8 cellular contexts compared by ENCODE assay signal in genomic region chr1:213050745-213051126, GRCh38. TPM values are rescaled to one million over a fixed set of nuclear protein-coding genes. Genes with fewer than 3 reads are reported as not detected.
DNase-seq lines count a peak whose midpoint lies in the region; ATAC-seq, FAIRE-seq and TF ChIP-seq lines count a peak whose summit lies in the region.

No MANE protein-coding gene starts in this region.

- peaks cover 4% of the 10 kb centered on the region for H3K9me3 Mint-ChIP-seq in activated naive CD4-positive, alpha-beta T cell treated with anti-CD3 and anti-CD28 coated beads for 36 hours

- H3K27ac Mint-ChIP-seq in activated naive CD4-positive, alpha-beta T cell treated with anti-CD3 and anti-CD28 coated beads for 36 hours = peak overlapping the region; percentile 81

- TF ChIP-seq EP300 in GM12878 (IDR thresholded peaks at IDR 0.05; ENCODE audit: borderline replicate concordance in 1 of 2, control insufficient read depth in 1 of 2, low read depth in 2 of 2, low read length in 2 of 2) = no peak

- H3K4me1 ChIP-seq in GM12878 (ENCODE audit: control insufficient read depth, insufficient read depth, low read length) = peaks cover 6% of the 10 kb centered on the region; the same call in 1 of the 2 replicates
- peaks cover 11% of the 10 kb centered on the region for H3K4me1 ChIP-seq in upper lobe of right lung

- in situ Hi-C loops in GM12878 (cut with MboI) = no loop called here

- SMC1A ChIA-PET in GM12878 (lab: Charles Lee; ENCODE audit: uncharacterized antibody, unreplicated experiment) = interaction anchor here (0.6 to 1.8 kb wide), 6 partner anchors 10 to 592 kb away, joined by 3 to 7 read pairs (median 3); partner anchors contain the start of gene NSL1

- H3K27ac ChIP-seq in GM12878 (ENCODE audit: control insufficient read depth, insufficient read depth) = peak overlapping the region; percentile 68; the same call in 1 of the 2 replicates
- H3K27ac ChIP-seq in upper lobe of right lung = peak overlapping the region; percentile 73

- peaks cover 6% of the 10 kb centered on the region for H3K36me3 Mint-ChIP-seq in activated naive CD4-positive, alpha-beta T cell treated with anti-CD3 and anti-CD28 coated beads for 36 hours (ENCODE audit: low read depth)

- H3K9ac ChIP-seq in GM12878 (ENCODE audit: control insufficient read depth, insufficient read depth, low read length) = peak overlapping the region; percentile 65

- FAIRE-seq in GM12878 (lab: Jason Lieb, UNC) = peak; percentile 13

- peak overlapping the region; percentile 97 for H3K4me3 Mint-ChIP-seq in activated naive CD4-positive, alpha-beta T cell treated with anti-CD3 and anti-CD28 coated beads for 36 hours

- H3K4me3 ChIP-seq in GM12878 = peak overlapping the region; percentile 94
- H3K4me3 ChIP-seq in lower leg skin (ENCODE audit: low read depth, poor library complexity, severe bottlenecking) = peak overlapping the region; percentile 67
- H3K4me3 ChIP-seq in upper lobe of right lung = peak overlapping the region; percentile 95

- H3K27me3 ChIP-seq in GM12878 (replicated peaks in 1 of 2; ENCODE audit: control insufficient read depth in 2 of 2, insufficient read depth in 2 of 2, low read length in 1 of 2) = no peaks in the 10 kb centered on the region
- H3K27me3 ChIP-seq in upper lobe of right lung = peaks cover 7% of the 10 kb centered on the region

- POLR2A ChIA-PET in GM12878 (lab: Charles Lee) = interaction anchor here (0.5 to 1.1 kb wide), 2 partner anchors 11 to 1375 kb away, joined by 9 to 13 read pairs; no protein-coding TSS in a partner anchor

- CTCF ChIA-PET in activated naive CD4-positive, alpha-beta T cell treated with anti-CD3 and anti-CD28 coated beads for 36 hours (lab: Charles Lee) = interaction anchor here (0.6 to 1.1 kb wide), 2 partner anchors 20 to 1015 kb away, joined by 3 read pairs; partner anchors contain the start of genes DTL and INTS7
- CTCF ChIA-PET in GM12878 (lab: Yijun Ruan, JAX) = interaction anchor here (1.3 to 2.1 kb wide), 2 partner anchors 18 to 20 kb away, joined by 3 to 8 read pairs; no protein-coding TSS in a partner anchor

- no peaks in the 10 kb centered on the region for H3K36me3 ChIP-seq in GM12878 (ENCODE audit: control insufficient read depth in 2 of 2, insufficient read depth in 2 of 2, low read length in 1 of 2)
- no peaks in the 10 kb centered on the region for H3K36me3 ChIP-seq in upper lobe of right lung

- no peaks in the 10 kb centered on the region; the same call in 2 of the 3 replicates for H3K9me3 ChIP-seq in GM12878 (replicated peaks; ENCODE audit: control insufficient read depth, insufficient read depth, low read length)
- H3K9me3 ChIP-seq in upper lobe of right lung = no peaks in the 10 kb centered on the region

- peaks cover 13% of the 10 kb centered on the region for H3K27me3 Mint-ChIP-seq in activated naive CD4-positive, alpha-beta T cell treated with anti-CD3 and anti-CD28 coated beads for 36 hours (ENCODE audit: low read depth)

- no TSS peak for BruUV-seq in GM12878 (replicated peaks; lab: Mats Ljungman, UMichigan)

- intact Hi-C loops in activated naive CD4-positive, alpha-beta T cell treated with anti-CD3 and anti-CD28 coated beads for 36 hours (cut with micrococcal nuclease) = loop anchor here (1.0 kb wide), 4 partner anchors 20 to 259 kb away; partner anchors contain the start of genes ANGEL2, FLVCR1, NSL1 and TATDN3
- intact Hi-C loops in GM12878 (cut with micrococcal nuclease; ENCODE audit: unreplicated experiment) = loop anchor here (2.0 kb wide), 2 partner anchors 20 to 36 kb away; partner anchors contain the start of gene ANGEL2
- intact Hi-C loops in lower leg skin (cut with DNase I; ENCODE audit: low total_unique reads) = no loop called here
- intact Hi-C loops in upper lobe of right lung (cut with DNase I) = no loop called here

- H3K4me2 ChIP-seq in GM12878 (ENCODE audit: control insufficient read depth, insufficient read depth) = peak overlapping the region; percentile 82

- WGBS in GM12878 (ENCODE audit: insufficient coverage, insufficient replicate concordance, low lambda C conversion rate, missing lambda C conversion rate) = 42% methylated on average over 15 of the region's 15 CpGs
- WGBS in lower leg skin, 2 donors = 14 to 23% methylated on average over 15 of the region's 15 CpGs

- H3K79me2 ChIP-seq in GM12878 (ENCODE audit: control insufficient read depth, insufficient read depth, low read length) = peaks cover 11% of the 10 kb centered on the region

- ATAC-seq in HG03432 (IDR thresholded peaks at IDR 0.05; ENCODE audit: unreplicated experiment) (peak; percentile 35), GM12878 (peak; percentile 38), upper lobe of right lung (peak; percentile 55)

- peak overlapping the region; percentile 94 for H2AFZ ChIP-seq in GM12878 (ENCODE audit: control insufficient read depth, low read depth, low read length)

- no peaks in the 10 kb centered on the region for H4K20me1 ChIP-seq in GM12878 (ENCODE audit: control insufficient read depth, insufficient read depth)

- RAD21 ChIA-PET in GM12878 (lab: Charles Lee; ENCODE audit: unreplicated experiment) = interaction anchor here (1.2 kb wide), 1 partner anchor 54 kb away, joined by 4 read pairs; no protein-coding TSS in a partner anchor

- DNase-seq in activated naive CD4-positive, alpha-beta T cell treated with anti-CD3 and anti-CD28 coated beads for 36 hours = no peak
- DNase-seq in activated naive CD4-positive, alpha-beta T cell (lab: John Stamatoyannopoulos, UW) = no peak
- no peak for DNase-seq in GM12878 (ENCODE audit: low read depth, low spot score)
- no peak for DNase-seq in lower leg skin (ENCODE audit: low spot score in 2 of 2)
- DNase-seq in upper lobe of right lung = no peak
- no peak for DNase-seq in NCI-H1048 (lab: John Stamatoyannopoulos, UW)
- no peak for DNase-seq in medulla oblongata (ENCODE audit: extremely low spot score)

- TF ChIP-seq POLR2A in GM12878 (IDR thresholded peaks at IDR 0.05; ENCODE audit: low read depth, low read length) (no peak), lower leg skin (IDR thresholded peaks at IDR 0.05) (no peak)

- TF ChIP-seq CTCF in GM12878 (IDR thresholded peaks at IDR 0.05 in 2 of 3, conservative IDR thresholded peaks at IDR 0.05 in 1 of 3; ENCODE audit: control insufficient read depth in 2 of 3, extremely low read depth in 1 of 3, insufficient read depth in 1 of 3, low read depth in 3 of 3, low read length in 3 of 3) (no peak), lower leg skin (IDR thresholded peaks at IDR 0.05) (no peak), upper lobe of right lung (IDR thresholded peaks at IDR 0.05) (no peak)

- TF ChIP-seq RAD21 in GM12878 (IDR thresholded peaks at IDR 0.05; ENCODE audit: insufficient read depth, low read depth, low read length) = no peak

- H3K4me1 Mint-ChIP-seq in activated naive CD4-positive, alpha-beta T cell treated with anti-CD3 and anti-CD28 coated beads for 36 hours (ENCODE audit: low read depth) = peaks cover 30% of the 10 kb centered on the region

RNA-seq across cellular contexts. Expression of gene RPS6KC1, which starts 0.3 kb away (rescaled TPM):
- 1 to 10 TPM; 5.4 to 6.1 TPM for total RNA-seq in activated naive CD4-positive, alpha-beta T cell treated with anti-CD3 and anti-CD28 coated beads for 36 hours
- total RNA-seq in GM12878 (2013; cell fraction: nucleolus; rRNA removed) = 87.7 and 88.3 TPM in 2 replicates
- total RNA-seq in GM12878 (2014; rRNA removed) (14.0 and 15.0 TPM in 2 replicates), GM12878 (2014; rRNA removed; fragmentation: Illumina TruSeq; extraction: Trizol) (17.3 and 18.2 TPM in 2 replicates), GM12878 (2021) (11.0 and 11.5 TPM in 2 replicates), lower leg skin (10 to 100 TPM in 3 of 4 donors, 1 to 10 TPM in 1; 7.6 to 15.5 (median 10.6) TPM), upper lobe of right lung (15.1 TPM)
- polyA plus RNA-seq in GM12878 (2011; ENCODE audit: low read depth) = 2.8 TPM
- polyA plus RNA-seq in GM12878 (2011; rRNA removed) (14.6 and 22.1 TPM in 2 replicates), GM12878 (2014; fragmentation: Illumina TruSeq; extraction: Trizol) (10.9 and 15.8 TPM in 2 replicates), GM12878 (2014; fragmentation: Nextera tagmentation; extraction: Ambion mirVana) (1 to 10 TPM; 2.9 to 3.6 TPM), GM12878 (2014; rRNA removed) (8.7 and 9.5 TPM in 2 replicates), GM12878 (2016; fragmentation: Nextera tagmentation; extraction: Ambion mirVana) (10 to 100 TPM; 12.9 TPM)
- 4.8 TPM in 2 replicates for polyA plus RNA-seq in GM12878 (2011; cell fraction: cytosol; rRNA removed)
- polyA plus RNA-seq in GM12878 (2011; cell fraction: nucleus; rRNA removed) = 22.6 and 22.8 TPM in 2 replicates
- polyA plus RNA-seq in GM12878 (2012) = 4.2 and 5.5 TPM in 2 replicates
- 22.8 and 28.4 TPM in 2 replicates for polyA minus RNA-seq in GM12878 (2011; rRNA and poly(A)+ RNA removed)
- polyA minus RNA-seq in GM12878 (2011; cell fraction: cytosol; rRNA and poly(A)+ RNA removed) = 5.9 and 8.6 TPM in 2 replicates
- 31.9 and 53.4 TPM in 2 replicates for polyA minus RNA-seq in GM12878 (2011; cell fraction: nucleus; rRNA and poly(A)+ RNA removed)

RNA-seq across cellular contexts. Expression of gene ANGEL2, which starts 35.1 kb away (rescaled TPM):
- total RNA-seq in activated naive CD4-positive, alpha-beta T cell treated with anti-CD3 and anti-CD28 coated beads for 36 hours = 10 to 100 TPM; 39.5 to 42.9 TPM
- total RNA-seq in GM12878 (2013; cell fraction: nucleolus; rRNA removed) = 158 and 182 TPM in 2 replicates
- 53.2 and 53.9 TPM in 2 replicates for total RNA-seq in GM12878 (2014; rRNA removed)
- total RNA-seq in GM12878 (2014; rRNA removed; fragmentation: Illumina TruSeq; extraction: Trizol) = 37.0 and 38.7 TPM in 2 replicates
- 27.7 and 30.0 TPM in 2 replicates for total RNA-seq in GM12878 (2021)
- polyA plus RNA-seq in GM12878 (2011; ENCODE audit: low read depth) = 21.7 TPM
- 31.3 and 41.4 TPM in 2 replicates for polyA plus RNA-seq in GM12878 (2011; rRNA removed)
- 14.9 and 16.3 TPM in 2 replicates for polyA plus RNA-seq in GM12878 (2011; cell fraction: cytosol; rRNA removed)
- 29.5 and 30.7 TPM in 2 replicates for polyA plus RNA-seq in GM12878 (2011; cell fraction: nucleus; rRNA removed)
- 17.5 and 19.7 TPM in 2 replicates for polyA plus RNA-seq in GM12878 (2012)
- polyA plus RNA-seq in GM12878 (2014; fragmentation: Illumina TruSeq; extraction: Trizol) = 25.0 and 29.8 TPM in 2 replicates
- polyA plus RNA-seq in GM12878 (2014; fragmentation: Nextera tagmentation; extraction: Ambion mirVana) = 10 to 100 TPM in 1 of 2 experiments, 1 to 10 TPM in 1; 6.3 to 13.6 TPM
- polyA plus RNA-seq in GM12878 (2014; rRNA removed) = 28.0 and 33.2 TPM in 2 replicates
- 10 to 100 TPM; 29.9 to 31.9 TPM for polyA plus RNA-seq in GM12878 (2016; fragmentation: Nextera tagmentation; extraction: Ambion mirVana)
- polyA minus RNA-seq in GM12878 (2011; rRNA and poly(A)+ RNA removed) = 35.1 and 39.8 TPM in 2 replicates
- polyA minus RNA-seq in GM12878 (2011; cell fraction: cytosol; rRNA and poly(A)+ RNA removed) = 17.1 and 18.2 TPM in 2 replicates
- 32.4 and 42.4 TPM in 2 replicates for polyA minus RNA-seq in GM12878 (2011; cell fraction: nucleus; rRNA and poly(A)+ RNA removed)
- 10 to 100 TPM; 23.8 to 53.3 (median 31.2) TPM for total RNA-seq in lower leg skin
- 32.9 TPM for total RNA-seq in upper lobe of right lung

Comparison
In these comparisons a context has a peak if more than half of its experiments do, and no peak if none do; other contexts are left out.
1. intact Hi-C loops: an anchor here in activated naive CD4-positive, alpha-beta T cell treated with anti-CD3 and anti-CD28 coated beads for 36 hours (1.0 kb wide) and GM12878 (2.0 kb wide); none called in lower leg skin and upper lobe of right lung.